1 cellular context compared by ENCODE assay signal in the genomic region with DNA sequence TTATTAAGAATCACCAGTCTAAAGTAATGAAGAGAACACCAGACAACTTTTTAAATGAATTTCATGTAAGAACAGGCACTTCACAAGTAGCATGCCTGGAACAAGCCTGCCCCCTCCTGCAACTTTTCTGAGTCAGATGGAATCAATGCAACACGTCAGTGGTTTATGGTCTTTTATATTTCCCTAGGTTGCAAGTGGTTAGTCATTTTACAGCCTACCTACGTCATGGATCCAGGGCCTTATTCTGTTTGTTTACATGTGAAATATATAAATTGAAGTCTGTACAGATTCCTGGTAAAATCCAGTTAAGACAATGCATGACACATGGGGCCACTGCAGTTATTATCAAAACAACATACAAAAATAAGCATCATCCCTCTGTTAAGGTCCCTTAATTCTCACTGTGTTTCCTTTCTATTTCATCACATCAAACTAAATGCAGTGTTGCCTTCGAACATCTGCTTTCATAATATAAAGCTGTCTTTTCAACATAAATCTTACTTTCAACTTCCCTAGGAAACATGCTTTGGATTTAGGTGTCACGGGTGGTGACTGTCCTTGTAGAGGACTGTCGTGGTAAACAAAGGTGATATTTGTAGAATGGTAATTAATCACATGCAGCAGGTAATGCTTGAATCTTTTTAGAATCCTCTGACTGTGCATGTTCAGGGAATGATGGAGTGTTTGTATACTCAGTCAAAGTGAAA.
TF ChIP-seq lines count a peak whose summit lies in the region.

No MANE protein-coding gene starts in this region.

TF ChIP-seq in HepG2, 621 proteins besides CTCF, POLR2A, EP300 and RAD21 (continued from another document):
- TF ChIP-seq PAXIP1 (CRISPR knock-in tag; conservative IDR thresholded peaks at IDR 0.05) (no peak), ZNF574 (CRISPR knock-in tag; IDR thresholded peaks at IDR 0.05) (no peak), ZNF766 (CRISPR knock-in tag; IDR thresholded peaks at IDR 0.05; ENCODE audit: borderline replicate concordance) (no peak), ZNF709 (CRISPR knock-in tag; IDR thresholded peaks at IDR 0.05) (no peak), ZNF577 (CRISPR knock-in tag; IDR thresholded peaks at IDR 0.05; ENCODE audit: borderline replicate concordance, low read depth) (no peak), HNF1B (CRISPR knock-in tag; IDR thresholded peaks at IDR 0.05) (no peak), ZNF879 (CRISPR knock-in tag; IDR thresholded peaks at IDR 0.05) (no peak), SATB2 (CRISPR knock-in tag; IDR thresholded peaks at IDR 0.05) (no peak), LCORL (IDR thresholded peaks at IDR 0.05) (no peak), LCORL (CRISPR knock-in tag; IDR thresholded peaks at IDR 0.05) (no peak), ZNF251 (CRISPR knock-in tag; IDR thresholded peaks at IDR 0.05) (no peak)
- TF ChIP-seq, protein P1, sequence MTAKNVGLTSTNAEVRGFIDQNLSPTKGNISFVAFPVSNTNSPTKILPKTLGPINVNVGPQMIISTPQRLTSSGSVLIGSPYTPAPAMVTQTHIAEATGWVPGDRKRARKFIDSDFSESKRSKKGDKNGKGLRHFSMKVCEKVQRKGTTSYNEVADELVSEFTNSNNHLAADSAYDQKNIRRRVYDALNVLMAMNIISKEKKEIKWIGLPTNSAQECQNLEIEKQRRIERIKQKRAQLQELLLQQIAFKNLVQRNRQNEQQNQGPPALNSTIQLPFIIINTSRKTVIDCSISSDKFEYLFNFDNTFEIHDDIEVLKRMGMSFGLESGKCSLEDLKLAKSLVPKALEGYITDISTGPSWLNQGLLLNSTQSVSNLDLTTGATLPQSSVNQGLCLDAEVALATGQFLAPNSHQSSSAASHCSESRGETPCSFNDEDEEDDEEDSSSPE (CRISPR knock-in tag; IDR thresholded peaks at IDR 0.05) = no peak
- TF ChIP-seq, protein P2, sequence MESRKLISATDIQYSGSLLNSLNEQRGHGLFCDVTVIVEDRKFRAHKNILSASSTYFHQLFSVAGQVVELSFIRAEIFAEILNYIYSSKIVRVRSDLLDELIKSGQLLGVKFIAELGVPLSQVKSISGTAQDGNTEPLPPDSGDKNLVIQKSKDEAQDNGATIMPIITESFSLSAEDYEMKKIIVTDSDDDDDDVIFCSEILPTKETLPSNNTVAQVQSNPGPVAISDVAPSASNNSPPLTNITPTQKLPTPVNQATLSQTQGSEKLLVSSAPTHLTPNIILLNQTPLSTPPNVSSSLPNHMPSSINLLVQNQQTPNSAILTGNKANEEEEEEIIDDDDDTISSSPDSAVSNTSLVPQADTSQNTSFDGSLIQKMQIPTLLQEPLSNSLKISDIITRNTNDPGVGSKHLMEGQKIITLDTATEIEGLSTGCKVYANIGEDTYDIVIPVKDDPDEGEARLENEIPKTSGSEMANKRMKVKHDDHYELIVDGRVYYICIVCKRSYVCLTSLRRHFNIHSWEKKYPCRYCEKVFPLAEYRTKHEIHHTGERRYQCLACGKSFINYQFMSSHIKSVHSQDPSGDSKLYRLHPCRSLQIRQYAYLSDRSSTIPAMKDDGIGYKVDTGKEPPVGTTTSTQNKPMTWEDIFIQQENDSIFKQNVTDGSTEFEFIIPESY (CRISPR knock-in tag; IDR thresholded peaks at IDR 0.05) = no peak
